In genomic region chr16:1221628-1222552, GRCh38 we compare ENCODE assay signal across 18 cellular contexts. TPM values are rescaled to one million over a fixed set of nuclear protein-coding genes. Genes with fewer than 3 reads are reported as not detected.
"Had no signal": no experiment of that assay in that cellular context is flagged by ENCODE, and none has a peak within 500 bp of the region (broad histone marks: within the 10 kb centered on the region; RNA-seq: fewer than 3 reads in every experiment).

No MANE protein-coding gene starts in this region.

- H3K27me3 Mint-ChIP-seq: activated naive CD4-positive, alpha-beta T cell treated with anti-CD3 and anti-CD28 coated beads, Interleukin-2, amount 10 ng/mL, durations not matched to agents 7 days and 5 days; natural killer cell treated with Interleukin-12 subunit alpha and Interleukin-12 subunit beta and Interleukin-15 and Interleukin-18, amount 100 ng/mL, for 72 hours; progenitor cell of endocrine pancreas had no signal

- DNase-seq: activated B cell treated with CpG ODN at 0.5 μM for 24 hours; activated CD4-positive, alpha-beta T cell treated with anti-CD3 and anti-CD28 coated beads, Interleukin-2, amount 50 U/mL, for 1 hour; activated naive CD4-positive, alpha-beta T cell treated with anti-CD3 and anti-CD28 coated beads, Interleukin-2, amount 10 ng/mL, durations not matched to agents 7 days and 5 days; adrenal gland; central memory CD4-positive, alpha-beta T cell; effector memory CD4-positive, alpha-beta T cell; occipital lobe; stimulated activated CD4-positive, alpha-beta T cell treated with anti-CD3 and anti-CD28 coated beads, Interleukin-2, amount 100 ng/mL, for 48 hours; stimulated activated naive CD4-positive, alpha-beta T cell treated with Interleukin-2 at 50 U/mL for 16 hours; T1000; upper lobe of right lung had no signal

- H3K4me1 Mint-ChIP-seq: activated B cell treated with CpG ODN at 0.5 μM for 24 hours; activated naive CD4-positive, alpha-beta T cell treated with anti-CD3 and anti-CD28 coated beads, Interleukin-2, amount 10 ng/mL, durations not matched to agents 7 days and 5 days had no signal

- H3K9me3 Mint-ChIP-seq: activated B cell treated with CpG ODN at 0.5 μM for 24 hours; activated naive CD4-positive, alpha-beta T cell treated with anti-CD3 and anti-CD28 coated beads, Interleukin-2, amount 10 ng/mL, durations not matched to agents 7 days and 5 days; activated T-helper 2 cell treated with anti-CD3 and anti-CD28 coated beads, Interferon-gamma antibody, Interleukin-2, Interleukin-4, amounts not matched to agents 10 μg/mL and 5 μg/mL and 100 μg/mL, durations not matched to agents 14 hours and 24 hours and 36 hours; natural killer cell treated with Interleukin-12 subunit alpha and Interleukin-12 subunit beta and Interleukin-15 and Interleukin-18, amount 100 ng/mL, for 72 hours had no signal

- H3K36me3 Mint-ChIP-seq: activated naive CD4-positive, alpha-beta T cell treated with anti-CD3 and anti-CD28 coated beads, Interleukin-2, amount 10 ng/mL, durations not matched to agents 7 days and 5 days; natural killer cell treated with Interleukin-12 subunit alpha and Interleukin-12 subunit beta and Interleukin-15 and Interleukin-18, amount 100 ng/mL, for 72 hours had no signal

- H3K4me3 Mint-ChIP-seq: activated B cell treated with CpG ODN at 0.5 μM for 24 hours; activated naive CD4-positive, alpha-beta T cell treated with anti-CD3 and anti-CD28 coated beads, Interleukin-2, amount 10 ng/mL, durations not matched to agents 7 days and 5 days; natural killer cell treated with Interleukin-12 subunit alpha and Interleukin-12 subunit beta and Interleukin-15 and Interleukin-18, amount 100 ng/mL, for 72 hours had no signal

- H3K27ac Mint-ChIP-seq: activated B cell treated with CpG ODN at 0.5 μM for 24 hours; activated naive CD4-positive, alpha-beta T cell treated with anti-CD3 and anti-CD28 coated beads, Interleukin-2, amount 10 ng/mL, durations not matched to agents 7 days and 5 days; activated T-helper 2 cell treated with anti-CD3 and anti-CD28 coated beads, Interferon-gamma antibody, Interleukin-2, Interleukin-4, amounts not matched to agents 10 μg/mL and 5 μg/mL and 100 μg/mL, durations not matched to agents 14 hours and 24 hours and 36 hours; natural killer cell treated with Interleukin-12 subunit alpha and Interleukin-12 subunit beta and Interleukin-15 and Interleukin-18, amount 100 ng/mL, for 72 hours; progenitor cell of endocrine pancreas had no signal

RNA-seq across cellular contexts. Expression of gene TPSG1, which starts 3.2 kb away (rescaled TPM):
- total RNA-seq: activated B cell treated with CpG ODN at 0.5 μM for 24 hours; activated CD8-positive, alpha-beta memory T cell treated with anti-CD3 and anti-CD28 coated beads for 36 hours; activated T-helper 2 cell treated with anti-CD3 and anti-CD28 coated beads, Interferon-gamma antibody, Interleukin-2, Interleukin-4, amounts not matched to agents 10 μg/mL and 5 μg/mL and 100 μg/mL, durations not matched to agents 14 hours and 24 hours and 36 hours; glomerular endothelial cell; lung microvascular endothelial cell; mononuclear cell; occipital lobe; progenitor cell of endocrine pancreas had no signal

RNA-seq across cellular contexts. Expression of gene TPSB2, which starts 8.1 kb away (rescaled TPM):
- total RNA-seq: activated B cell treated with CpG ODN at 0.5 μM for 24 hours; activated CD8-positive, alpha-beta memory T cell treated with anti-CD3 and anti-CD28 coated beads for 36 hours; activated T-helper 2 cell treated with anti-CD3 and anti-CD28 coated beads, Interferon-gamma antibody, Interleukin-2, Interleukin-4, amounts not matched to agents 10 μg/mL and 5 μg/mL and 100 μg/mL, durations not matched to agents 14 hours and 24 hours and 36 hours; glomerular endothelial cell; lung microvascular endothelial cell; mononuclear cell; occipital lobe; progenitor cell of endocrine pancreas had no signal

RNA-seq across cellular contexts. Expression of gene TPSAB1, which starts 18.6 kb away (rescaled TPM):
- total RNA-seq: activated B cell treated with CpG ODN at 0.5 μM for 24 hours; activated CD8-positive, alpha-beta memory T cell treated with anti-CD3 and anti-CD28 coated beads for 36 hours; activated T-helper 2 cell treated with anti-CD3 and anti-CD28 coated beads, Interferon-gamma antibody, Interleukin-2, Interleukin-4, amounts not matched to agents 10 μg/mL and 5 μg/mL and 100 μg/mL, durations not matched to agents 14 hours and 24 hours and 36 hours; glomerular endothelial cell; lung microvascular endothelial cell; mononuclear cell; occipital lobe; progenitor cell of endocrine pancreas had no signal

RNA-seq across cellular contexts. Expression of gene TPSD1, which starts 34.0 kb away (rescaled TPM):
- total RNA-seq: activated B cell treated with CpG ODN at 0.5 μM for 24 hours; activated CD8-positive, alpha-beta memory T cell treated with anti-CD3 and anti-CD28 coated beads for 36 hours; activated T-helper 2 cell treated with anti-CD3 and anti-CD28 coated beads, Interferon-gamma antibody, Interleukin-2, Interleukin-4, amounts not matched to agents 10 μg/mL and 5 μg/mL and 100 μg/mL, durations not matched to agents 14 hours and 24 hours and 36 hours; adrenal gland; glomerular endothelial cell; lung microvascular endothelial cell; mononuclear cell; natural killer cell treated with Interleukin-12 subunit alpha and Interleukin-12 subunit beta and Interleukin-15 and Interleukin-18, amount 100 ng/mL, for 72 hours; occipital lobe; progenitor cell of endocrine pancreas had no signal
